17 cellular contexts compared by ENCODE assay signal in the genomic region with DNA sequence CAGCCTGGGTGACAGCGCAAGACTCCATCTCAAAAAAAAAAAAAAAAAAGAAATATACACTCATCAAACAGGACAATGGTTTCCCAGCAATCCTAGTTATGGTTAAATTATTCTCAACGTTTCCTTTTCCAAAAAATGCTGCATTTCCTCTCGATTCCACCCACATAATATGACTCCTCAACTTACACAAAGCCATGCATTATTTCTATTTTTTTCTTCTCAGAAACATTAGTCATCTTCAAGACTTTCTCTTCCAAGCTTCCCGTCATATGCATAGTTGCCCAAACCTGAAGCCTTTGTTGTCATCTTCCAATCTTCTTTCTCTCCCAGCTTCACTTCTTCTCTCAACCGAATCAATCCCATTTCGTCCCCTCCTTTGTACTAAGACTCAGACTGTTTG.
"Had no signal": no experiment of that assay in that cellular context is flagged by ENCODE, and none has a peak within 500 bp of the region (broad histone marks: within the 10 kb centered on the region; RNA-seq: fewer than 3 reads in every experiment).

No MANE protein-coding gene starts in this region.

- H3K4me1 ChIP-seq: psoas muscle, spleen had no signal

- H3K27me3 ChIP-seq: heart left ventricle, spleen had no signal

- H3K36me3 Mint-ChIP-seq: activated CD4-positive, alpha-beta memory T cell treated with anti-CD3 and anti-CD28 coated beads for 36 hours; stimulated activated memory B cell treated with anti-CD40 and anti-IgM and Interleukin-4, amounts not matched to agents 10 μg/mL and 1 μg/mL and 100 μg/mL, for 72 hours had no signal

- ATAC-seq: heart left ventricle; left ventricle myocardium superior; psoas muscle; sciatic nerve; stimulated activated memory B cell treated with anti-CD40 and anti-IgM and Interleukin-4, amounts not matched to agents 10 μg/mL and 1 μg/mL and 100 μg/mL, for 72 hours had no signal

- H3K9me3 ChIP-seq: heart left ventricle, psoas muscle, spleen had no signal

- H3K4me3 ChIP-seq: heart left ventricle, psoas muscle, spleen had no signal

- H3K36me3 ChIP-seq: heart left ventricle, spleen had no signal

- H3K4me3 Mint-ChIP-seq: activated CD4-positive, alpha-beta memory T cell treated with anti-CD3 and anti-CD28 coated beads for 36 hours; activated naive CD4-positive, alpha-beta T cell treated with anti-CD3 and anti-CD28 coated beads for 36 hours; dendritic cell treated with granulocyte-macrophage colony-stimulating factor and Interleukin-4, amounts not matched to agents 40 ng/mL and 50 ng/mL, for 4 days; nephron; stimulated activated memory B cell treated with anti-CD40 and anti-IgM and Interleukin-4, amounts not matched to agents 10 μg/mL and 1 μg/mL and 100 μg/mL, for 72 hours had no signal

- DNase-seq: activated CD4-positive, alpha-beta memory T cell treated with anti-CD3 and anti-CD28 coated beads for 36 hours; activated naive CD4-positive, alpha-beta T cell treated with anti-CD3 and anti-CD28 coated beads for 36 hours; cerebellar nuclear complex; heart left ventricle; islet precursor cell; left ventricle myocardium superior; mesendoderm; psoas muscle; spleen; stimulated activated CD4-positive, alpha-beta T cell treated with anti-CD3 and anti-CD28 coated beads, Interleukin-1b, Interleukin-23, amount 100 ng/mL, for 48 hours; T-helper 9 cell; trophoblast cell had no signal

- FAIRE-seq: frontal cortex had no signal

- H3K9me3 Mint-ChIP-seq: activated CD4-positive, alpha-beta memory T cell treated with anti-CD3 and anti-CD28 coated beads for 36 hours; activated naive CD4-positive, alpha-beta T cell treated with anti-CD3 and anti-CD28 coated beads for 36 hours; stimulated activated memory B cell treated with anti-CD40 and anti-IgM and Interleukin-4, amounts not matched to agents 10 μg/mL and 1 μg/mL and 100 μg/mL, for 72 hours had no signal

- H3K27ac Mint-ChIP-seq: activated CD4-positive, alpha-beta memory T cell treated with anti-CD3 and anti-CD28 coated beads for 36 hours; activated naive CD4-positive, alpha-beta T cell treated with anti-CD3 and anti-CD28 coated beads for 36 hours; dendritic cell treated with granulocyte-macrophage colony-stimulating factor and Interleukin-4, amounts not matched to agents 40 ng/mL and 50 ng/mL, for 4 days; nephron; stimulated activated memory B cell treated with anti-CD40 and anti-IgM and Interleukin-4, amounts not matched to agents 10 μg/mL and 1 μg/mL and 100 μg/mL, for 72 hours had no signal

- H3K27ac ChIP-seq: heart left ventricle, psoas muscle, spleen had no signal

- H3K27me3 Mint-ChIP-seq: stimulated activated memory B cell treated with anti-CD40 and anti-IgM and Interleukin-4, amounts not matched to agents 10 μg/mL and 1 μg/mL and 100 μg/mL, for 72 hours had no signal
